21 cellular contexts compared by ENCODE assay signal in genomic region chr4:102469806-102470205, GRCh38.
"Had no signal": no experiment of that assay in that cellular context is flagged by ENCODE, and none has a peak within 500 bp of the region (broad histone marks: within the 10 kb centered on the region; RNA-seq: fewer than 3 reads in every experiment).

No MANE protein-coding gene starts in this region.

- H3K9me3 Mint-ChIP-seq: activated naive CD4-positive, alpha-beta T cell treated with anti-CD3 and anti-CD28 coated beads for 36 hours; activated T-helper 2 cell treated with anti-CD3 and anti-CD28 coated beads, Interferon-gamma antibody, Interleukin-2, Interleukin-4, amounts not matched to agents 10 μg/mL and 5 μg/mL and 100 μg/mL, durations not matched to agents 14 hours and 24 hours and 36 hours; dendritic cell treated with granulocyte-macrophage colony-stimulating factor and Interleukin-4, amounts not matched to agents 40 ng/mL and 50 ng/mL, for 4 days; natural killer cell; T-helper 1 cell treated with Interleukin-12 subunit alpha and Interleukin-12 subunit beta and Interleukin-4 antibody, amounts not matched to agents 30 μg/mL and 1 μg/mL, for 36 hours had no signal

- H2AFZ ChIP-seq: parathyroid adenoma had no signal

- H3K4me3 ChIP-seq: right lobe of liver had no signal

- H3K27ac Mint-ChIP-seq: activated CD4-positive, alpha-beta T cell treated with anti-CD3 and anti-CD28 coated beads for 36 hours; activated CD8-positive, alpha-beta memory T cell treated with anti-CD3 and anti-CD28 coated beads, Interleukin-2, amount 10 ng/mL, durations not matched to agents 7 days and 5 days; activated naive CD4-positive, alpha-beta T cell treated with anti-CD3 and anti-CD28 coated beads for 36 hours; activated T-helper 2 cell treated with anti-CD3 and anti-CD28 coated beads, Interferon-gamma antibody, Interleukin-2, Interleukin-4, amounts not matched to agents 10 μg/mL and 5 μg/mL and 100 μg/mL, durations not matched to agents 14 hours and 24 hours and 36 hours; dendritic cell treated with granulocyte-macrophage colony-stimulating factor and Interleukin-4, amounts not matched to agents 40 ng/mL and 50 ng/mL, for 4 days; natural killer cell; stimulated activated naive CD8-positive, alpha-beta T cell treated with anti-CD3 and anti-CD28 coated beads, Interleukin-15, amount 100 ng/mL, for 72 hours; T-helper 1 cell treated with Interleukin-12 subunit alpha and Interleukin-12 subunit beta and Interleukin-4 antibody, amounts not matched to agents 30 μg/mL and 1 μg/mL, for 36 hours; WTC11 had no signal

- FAIRE-seq: bronchial epithelial cell, small intestine, TTC549 had no signal

- H3K9ac ChIP-seq: parathyroid adenoma had no signal

- H3K79me2 ChIP-seq: parathyroid adenoma had no signal

- DNase-seq: activated CD4-positive, alpha-beta T cell treated with anti-CD3 and anti-CD28 coated beads for 36 hours; activated CD4-positive, alpha-beta T cell treated with anti-CD3 and anti-CD28 coated beads, Interleukin-2, amount 50 U/mL, for 48 hours; activated CD8-positive, alpha-beta memory T cell treated with anti-CD3 and anti-CD28 coated beads, Interleukin-2, amount 10 ng/mL, durations not matched to agents 7 days and 5 days; activated naive CD4-positive, alpha-beta T cell treated with anti-CD3 and anti-CD28 coated beads for 36 hours; effector memory CD4-positive, alpha-beta T cell; left ventricle myocardium superior; mesendoderm; natural killer cell; right lobe of liver; small intestine; stimulated activated CD4-positive, alpha-beta T cell treated with anti-CD3 and anti-CD28 coated beads, Interleukin-15, amount 100 ng/mL, for 24 hours; stimulated activated CD4-positive, alpha-beta T cell treated with anti-CD3 and anti-CD28 coated beads, Interleukin-2, amount 100 ng/mL, for 48 hours; stimulated activated naive CD8-positive, alpha-beta T cell treated with anti-CD3 and anti-CD28 coated beads, Interleukin-15, amount 100 ng/mL, for 72 hours; trophoblast cell had no signal

- ATAC-seq: activated CD4-positive, alpha-beta T cell treated with anti-CD3 and anti-CD28 coated beads for 36 hours; activated CD8-positive, alpha-beta memory T cell treated with anti-CD3 and anti-CD28 coated beads, Interleukin-2, amount 10 ng/mL, durations not matched to agents 7 days and 5 days; left ventricle myocardium superior; natural killer cell; right lobe of liver; stimulated activated naive CD8-positive, alpha-beta T cell treated with anti-CD3 and anti-CD28 coated beads, Interleukin-15, amount 100 ng/mL, for 72 hours; WTC11 had no signal

- H3K4me3 Mint-ChIP-seq: activated CD4-positive, alpha-beta T cell treated with anti-CD3 and anti-CD28 coated beads for 36 hours; activated CD8-positive, alpha-beta memory T cell treated with anti-CD3 and anti-CD28 coated beads, Interleukin-2, amount 10 ng/mL, durations not matched to agents 7 days and 5 days; activated naive CD4-positive, alpha-beta T cell treated with anti-CD3 and anti-CD28 coated beads for 36 hours; dendritic cell treated with granulocyte-macrophage colony-stimulating factor and Interleukin-4, amounts not matched to agents 40 ng/mL and 50 ng/mL, for 4 days; natural killer cell; stimulated activated naive CD8-positive, alpha-beta T cell treated with anti-CD3 and anti-CD28 coated beads, Interleukin-15, amount 100 ng/mL, for 72 hours; T-helper 1 cell treated with Interleukin-12 subunit alpha and Interleukin-12 subunit beta and Interleukin-4 antibody, amounts not matched to agents 30 μg/mL and 1 μg/mL, for 36 hours; WTC11 had no signal

- H3K9me3 ChIP-seq: right lobe of liver had no signal

- H3K27me3 Mint-ChIP-seq: activated CD4-positive, alpha-beta T cell treated with anti-CD3 and anti-CD28 coated beads for 36 hours; dendritic cell treated with granulocyte-macrophage colony-stimulating factor and Interleukin-4, amounts not matched to agents 40 ng/mL and 50 ng/mL, for 4 days; stimulated activated naive CD8-positive, alpha-beta T cell treated with anti-CD3 and anti-CD28 coated beads, Interleukin-15, amount 100 ng/mL, for 72 hours had no signal

- H3K36me3 Mint-ChIP-seq: activated CD8-positive, alpha-beta memory T cell treated with anti-CD3 and anti-CD28 coated beads, Interleukin-2, amount 10 ng/mL, durations not matched to agents 7 days and 5 days; natural killer cell; WTC11 had no signal

- H3K4me1 ChIP-seq: parathyroid adenoma, right lobe of liver had no signal

- H3K36me3 ChIP-seq: right lobe of liver had no signal

- H3K27me3 ChIP-seq: right lobe of liver had no signal

- H3K4me1 Mint-ChIP-seq: WTC11 had no signal

- H3K27ac ChIP-seq: parathyroid adenoma, right lobe of liver had no signal
